ENCODE assay signal across 8 cellular contexts in genomic region chr12:50400638-50401382, GRCh38. TPM values are rescaled to one million over a fixed set of nuclear protein-coding genes. Genes with fewer than 3 reads are reported as not detected.
DNase-seq lines count a peak whose midpoint lies in the region; ATAC-seq and TF ChIP-seq lines count a peak whose summit lies in the region.

Gene LARP4 (plus strand): TSS chr12:50400885. CDS start chr12:50401011, 126 bp downstream.

- peak within 1 kb of the TSS; percentile 82 for H3K4me3 ChIP-seq in A673 (ENCODE audit: low read depth, low read length, poor library complexity, severe bottlenecking)
- H3K4me3 ChIP-seq in WERI-Rb-1 (ENCODE audit: low read depth, low read length), result peak within 1 kb of the TSS; percentile 98
- H3K4me3 ChIP-seq in mammary epithelial cell (replicated peaks in 1 of 3; ENCODE audit: insufficient read depth in 1 of 3, low read depth in 2 of 3, low read length in 3 of 3), result peak within 1 kb of the TSS; percentile 80 to 95 (median 81)
- peak within 1 kb of the TSS; percentile 89 for H3K4me3 ChIP-seq in iPS-20b (ENCODE audit: low read length)
- H3K4me3 ChIP-seq in skin epidermis, result peak within 1 kb of the TSS; percentile 56 to 90 (median 78)

- H3K4me1 ChIP-seq in A673 (ENCODE audit: insufficient read depth, low read length, poor library complexity, severe bottlenecking), result peaks cover 13% of the 10 kb centered on the region
- H3K4me1 ChIP-seq in mammary epithelial cell (ENCODE audit: insufficient read depth, low read length), result peaks cover 7% of the 10 kb centered on the region
- peaks cover 7% of the 10 kb centered on the region for H3K4me1 ChIP-seq in iPS-20b (ENCODE audit: insufficient read depth, low read length)

- BruUV-seq in A673 (replicated peaks; lab: Mats Ljungman, UMichigan) (no TSS peak), mammary epithelial cell (replicated peaks; lab: Mats Ljungman, UMichigan) (no TSS peak)

- DNase-seq in A673 (ENCODE audit: low spot score), result peak; percentile 99
- DNase-seq in NCI-H2227 (lab: John Stamatoyannopoulos, UW; ENCODE audit: unreplicated experiment), result peak; percentile 93
- peak; percentile 96 for DNase-seq in WERI-Rb-1
- DNase-seq in mammary epithelial cell, result peak; percentile 95

- H3K79me2 ChIP-seq in mammary epithelial cell (ENCODE audit: insufficient read depth, low read length), result peaks cover 52% of the 10 kb centered on the region

- TF ChIP-seq CTCF in A673 (conservative IDR thresholded peaks at IDR 0.05; ENCODE audit: low read depth, low read length), result no peak
- no peak for TF ChIP-seq CTCF in WERI-Rb-1 (IDR thresholded peaks at IDR 0.05; ENCODE audit: low read depth, low read length)
- TF ChIP-seq CTCF in mammary epithelial cell (conservative IDR thresholded peaks at IDR 0.05 in 1 of 2, IDR thresholded peaks at IDR 0.05 in 1 of 2; ENCODE audit: extremely low read depth in 1 of 2, insufficient read depth in 1 of 2, low read depth in 1 of 2, low read length in 2 of 2), result no peak

- POLR2A ChIA-PET in A673 (lab: Charles Lee; ENCODE audit: low non-redundant PET), result interaction anchor here (0.7 kb wide), 1 partner anchor 316 kb away, joined by 3 read pairs; no protein-coding TSS in a partner anchor

- in situ Hi-C loops in mammary epithelial cell (cut with MboI; ENCODE audit: low sequenced_read_pairs in 2 of 2), result loop anchor here in 1 of 2 donors (25.0 kb wide), 1 partner anchor 189 kb away; no protein-coding TSS in a partner anchor

- H4K20me1 ChIP-seq in mammary epithelial cell (ENCODE audit: insufficient read depth, low read length), result no peaks in the 10 kb centered on the region

- CTCF ChIA-PET in A673 (lab: Charles Lee) (no interaction called here), mammary epithelial cell (lab: Charles Lee; ENCODE audit: low non-redundant PET) (no interaction called here)

- peak; percentile 79 for ATAC-seq in GM18870 (IDR thresholded peaks at IDR 0.05; ENCODE audit: unreplicated experiment)
- ATAC-seq in HG03135 (IDR thresholded peaks at IDR 0.05; ENCODE audit: unreplicated experiment), result peak; percentile 88

- peak within 1 kb of the TSS; percentile 87 for H3K9ac ChIP-seq in mammary epithelial cell (ENCODE audit: insufficient read depth, low read length)
- peak within 1 kb of the TSS; percentile 93 for H3K9ac ChIP-seq in iPS-20b (ENCODE audit: low read depth, low read length)

- WGBS in mammary epithelial cell (ENCODE audit: low coverage, missing lambda C conversion rate), result 1% methylated on average over 29 of the region's 43 CpGs

- intact Hi-C loops in A673 (cut with micrococcal nuclease; ENCODE audit: unreplicated experiment), result no loop called here
- intact Hi-C loops in mammary epithelial cell (cut with micrococcal nuclease), result loop anchor here (1.0 to 5.0 kb wide), 5 partner anchors 11 to 314 kb away; partner anchors contain the start of gene SMARCD1

- peak within 1 kb of the TSS; percentile 96 for H2AFZ ChIP-seq in mammary epithelial cell (ENCODE audit: low read depth, low read length)

- no peaks in the 10 kb centered on the region for H3K9me3 ChIP-seq in A673 (ENCODE audit: low read depth, low read length, poor library complexity, severe bottlenecking)
- no peaks in the 10 kb centered on the region for H3K9me3 ChIP-seq in WERI-Rb-1 (ENCODE audit: severe bottlenecking)
- H3K9me3 ChIP-seq in mammary epithelial cell (replicated peaks; ENCODE audit: insufficient read depth, low read length), result no peaks in the 10 kb centered on the region
- no peaks in the 10 kb centered on the region for H3K9me3 ChIP-seq in iPS-20b (ENCODE audit: insufficient read depth, low read depth, low read length)

- H3K36me3 ChIP-seq in A673 (ENCODE audit: insufficient read depth, low read length, poor library complexity, severe bottlenecking) (no peaks in the 10 kb centered on the region), WERI-Rb-1 (no peaks in the 10 kb centered on the region; the same call in 1 of the 2 replicates), mammary epithelial cell (ENCODE audit: insufficient read depth, low read length) (no peaks in the 10 kb centered on the region), iPS-20b (ENCODE audit: insufficient read depth, low read depth, low read length) (no peaks in the 10 kb centered on the region)

- H3K27ac ChIP-seq in A673 (ENCODE audit: low read depth, low read length, poor library complexity, severe bottlenecking) (peak within 1 kb of the TSS; percentile 90), WERI-Rb-1 (peak within 1 kb of the TSS; percentile 86), mammary epithelial cell (ENCODE audit: insufficient read depth, low read depth, low read length) (peak within 1 kb of the TSS; percentile 81), iPS-20b (ENCODE audit: low read length) (peak within 1 kb of the TSS; percentile 79), skin epidermis (peak within 1 kb of the TSS; percentile 68 to 97 (median 87))

- dilution Hi-C loops in mammary epithelial cell (cut with HindIII; ENCODE audit: low sequenced_read_pairs), result no loop called here

- H3K4me2 ChIP-seq in mammary epithelial cell (ENCODE audit: insufficient read depth, low read depth, low read length), result peak within 1 kb of the TSS; percentile 90

- H3K27me3 ChIP-seq in A673 (replicated peaks; ENCODE audit: insufficient read depth, low read depth, low read length, poor library complexity), result no peaks in the 10 kb centered on the region
- H3K27me3 ChIP-seq in WERI-Rb-1 (ENCODE audit: insufficient read depth, low read depth, severe bottlenecking), result no peaks in the 10 kb centered on the region
- H3K27me3 ChIP-seq in mammary epithelial cell (ENCODE audit: insufficient read depth, low read length), result no peaks in the 10 kb centered on the region
- H3K27me3 ChIP-seq in iPS-20b (ENCODE audit: insufficient read depth, low read length), result no peaks in the 10 kb centered on the region

RNA-seq across cellular contexts. Expression of gene LARP4, which starts in this region (rescaled TPM):
- total RNA-seq in A673 (2021) (91.0 and 93.5 TPM in 2 replicates), mammary epithelial cell (10 to 100 TPM; 45.0 to 65.0 TPM)
- polyA plus RNA-seq in mammary epithelial cell, result 21.3 TPM
- polyA minus RNA-seq in mammary epithelial cell, result 44.1 TPM

Comparison
In these comparisons a context has a peak if more than half of its experiments do, and no peak if none do; other contexts are left out.
1. Peak in every context shown above with its lines: DNase-seq, ATAC-seq, H3K4me3 ChIP-seq and H3K27ac ChIP-seq.